In genomic region chr1:223887724-223888428, GRCh38 we compare ENCODE assay signal across 8 cellular contexts. TPM values are rescaled to one million over a fixed set of nuclear protein-coding genes. Genes with fewer than 3 reads are reported as not detected.
DNase-seq lines count a peak whose midpoint lies in the region; ATAC-seq and TF ChIP-seq lines count a peak whose summit lies in the region.

No MANE protein-coding gene starts in this region.

- no peaks in the 10 kb centered on the region for H3K36me3 Mint-ChIP-seq in GM23338 (ENCODE audit: low read depth)
- H3K36me3 Mint-ChIP-seq in stimulated activated memory B cell treated with anti-CD40 and anti-IgM and Interleukin-4, amounts not matched to agents 10 μg/mL and 1 μg/mL and 100 μg/mL, for 72 hours: no peaks in the 10 kb centered on the region

- no peaks in the 10 kb centered on the region for H4K20me1 ChIP-seq in GM23338 (replicated peaks; ENCODE audit: insufficient read depth)

- intact Hi-C loops in colonic mucosa (cut with DNase I): no loop called here

- no peaks in the 10 kb centered on the region for H3K9me3 ChIP-seq in colonic mucosa
- H3K9me3 ChIP-seq in BE2C: no peaks in the 10 kb centered on the region

- no peaks in the 10 kb centered on the region for H3K79me2 ChIP-seq in GM23338 (replicated peaks; ENCODE audit: insufficient read depth)

- no peak for ATAC-seq in GM23338
- ATAC-seq in foreskin keratinocyte: peak; percentile 96
- ATAC-seq in stimulated activated memory B cell treated with anti-CD40 and anti-IgM and Interleukin-4, amounts not matched to agents 10 μg/mL and 1 μg/mL and 100 μg/mL, for 72 hours: peak; percentile 61
- ATAC-seq in GM19455 (IDR thresholded peaks at IDR 0.05; ENCODE audit: unreplicated experiment): no peak

- H3K9me3 Mint-ChIP-seq in GM23338: no peaks in the 10 kb centered on the region
- H3K9me3 Mint-ChIP-seq in stimulated activated memory B cell treated with anti-CD40 and anti-IgM and Interleukin-4, amounts not matched to agents 10 μg/mL and 1 μg/mL and 100 μg/mL, for 72 hours: no peaks in the 10 kb centered on the region

- 0 out of 2 replicates have a peak, but pooled peaks cover 2% of the 10 kb centered on the region for H3K9me2 ChIP-seq in GM23338 (ENCODE audit: insufficient read depth)

- no peak overlapping the region for H3K27ac ChIP-seq in GM23338 (ENCODE audit: low read depth)
- H3K27ac ChIP-seq in foreskin keratinocyte: peak overlapping the region; percentile 94
- no peak overlapping the region for H3K27ac ChIP-seq in colonic mucosa

- no peak overlapping the region for H3K4me3 Mint-ChIP-seq in GM23338
- H3K4me3 Mint-ChIP-seq in stimulated activated memory B cell treated with anti-CD40 and anti-IgM and Interleukin-4, amounts not matched to agents 10 μg/mL and 1 μg/mL and 100 μg/mL, for 72 hours: no peak overlapping the region

- H3K27me3 Mint-ChIP-seq in GM23338 (ENCODE audit: insufficient read depth, low read depth, poor library complexity): peaks cover 2% of the 10 kb centered on the region
- no peaks in the 10 kb centered on the region for H3K27me3 Mint-ChIP-seq in stimulated activated memory B cell treated with anti-CD40 and anti-IgM and Interleukin-4, amounts not matched to agents 10 μg/mL and 1 μg/mL and 100 μg/mL, for 72 hours

- no peaks in the 10 kb centered on the region for H3K4me1 ChIP-seq in GM23338 (ENCODE audit: insufficient read depth)
- peaks cover 12% of the 10 kb centered on the region for H3K4me1 ChIP-seq in foreskin keratinocyte
- no peaks in the 10 kb centered on the region for H3K4me1 ChIP-seq in colonic mucosa
- no peaks in the 10 kb centered on the region for H3K4me1 ChIP-seq in BE2C

- DNase-seq in GM23338 (ENCODE audit: low spot score): no peak
- DNase-seq in RKO (ENCODE audit: low spot score): peak; percentile 100
- peak; percentile 98 to 100 for DNase-seq in foreskin keratinocyte
- DNase-seq in colonic mucosa: no peak
- no peak for DNase-seq in BE2C
- DNase-seq in activated T-cell treated with anti-CD3 and anti-CD28 coated beads, Interleukin-2, amount 50 U/mL, for 1 hour: no peak

- peak overlapping the region; percentile 43; the same call in 1 of the 2 replicates for H2AFZ ChIP-seq in GM23338

- TF ChIP-seq CTCF in GM23338 (conservative IDR thresholded peaks at IDR 0.05; ENCODE audit: low read depth in 2 of 2): no peak
- no peak for TF ChIP-seq CTCF in foreskin keratinocyte (conservative IDR thresholded peaks at IDR 0.05)
- TF ChIP-seq CTCF in colonic mucosa (IDR thresholded peaks at IDR 0.05): no peak
- no peak for TF ChIP-seq CTCF in BE2C (IDR thresholded peaks at IDR 0.05; ENCODE audit: low read depth, low read length)

- H3K27me3 ChIP-seq in GM23338 (ENCODE audit: insufficient read depth) (no peaks in the 10 kb centered on the region), foreskin keratinocyte (no peaks in the 10 kb centered on the region), colonic mucosa (no peaks in the 10 kb centered on the region), BE2C (no peaks in the 10 kb centered on the region)

- H3K4me3 ChIP-seq in GM23338 (no peak overlapping the region), colonic mucosa (no peak overlapping the region), BE2C (ENCODE audit: low read depth, low read length) (no peak overlapping the region)

- no peaks in the 10 kb centered on the region for H3F3A ChIP-seq in GM23338 (replicated peaks; ENCODE audit: low read depth)

- H3K9ac ChIP-seq in colonic mucosa (ENCODE audit: low read depth in 2 of 2, low read length in 2 of 2): no peak overlapping the region

- H3K27ac Mint-ChIP-seq in GM23338: no peak overlapping the region
- H3K27ac Mint-ChIP-seq in stimulated activated memory B cell treated with anti-CD40 and anti-IgM and Interleukin-4, amounts not matched to agents 10 μg/mL and 1 μg/mL and 100 μg/mL, for 72 hours: no peak overlapping the region

- H3K4me1 Mint-ChIP-seq in GM23338: peaks cover 7% of the 10 kb centered on the region; the same call in 2 of the 3 replicates
- H3K4me1 Mint-ChIP-seq in stimulated activated memory B cell treated with anti-CD40 and anti-IgM and Interleukin-4, amounts not matched to agents 10 μg/mL and 1 μg/mL and 100 μg/mL, for 72 hours: no peaks in the 10 kb centered on the region

- no peak overlapping the region for H3K4me2 ChIP-seq in GM23338

- no peaks in the 10 kb centered on the region for H3K36me3 ChIP-seq in GM23338 (ENCODE audit: insufficient read depth)
- H3K36me3 ChIP-seq in colonic mucosa: no peaks in the 10 kb centered on the region
- no peaks in the 10 kb centered on the region for H3K36me3 ChIP-seq in BE2C

TF ChIP-seq in GM23338, 12 proteins besides CTCF, POLR2A, EP300 and RAD21 (continues in another document):
- TF ChIP-seq REST (IDR thresholded peaks at IDR 0.05; ENCODE audit: unreplicated experiment) (no peak), EZH2phosphoT487 (IDR thresholded peaks at IDR 0.05; ENCODE audit: unreplicated experiment) (no peak), NANOG (IDR thresholded peaks at IDR 0.05; ENCODE audit: borderline replicate concordance) (no peak)

RNA-seq across cellular contexts. Expression of gene TP53BP2, which starts 42.1 kb away (rescaled TPM):
- total RNA-seq in GM23338 (2014; rRNA removed; shearing (Covaris generic)): 32.9 and 33.9 TPM in 2 replicates
- polyA plus RNA-seq in GM23338 (2016; fragmentation: Nextera tagmentation; extraction: Ambion mirVana): 7.8 and 10.1 TPM in 2 replicates
- total RNA-seq in foreskin keratinocyte: 16.8 TPM in 2 replicates
- polyA plus RNA-seq in foreskin keratinocyte: 4.2 and 5.6 TPM in 2 replicates
- 10 to 100 TPM; 28.8 to 39.6 TPM for total RNA-seq in colonic mucosa
- polyA plus RNA-seq in BE2C (2012; ENCODE audit: insufficient read depth, insufficient read length, low read depth): 16.3 TPM

Comparison
In these comparisons a context has a peak if more than half of its experiments do, and no peak if none do; other contexts are left out.
1. ATAC-seq: peak in foreskin keratinocyte (single experiment) and stimulated activated memory B cell treated with anti-CD40 and anti-IgM and Interleukin-4, amounts not matched to agents 10 μg/mL and 1 μg/mL and 100 μg/mL, for 72 hours (single experiment); none in GM23338 (single experiment) and GM19455 (single experiment).
2. DNase-seq: peak in RKO (single experiment) and foreskin keratinocyte (2 of 2); none in GM23338 (single experiment), colonic mucosa (single experiment), BE2C (single experiment) and activated T-cell treated with anti-CD3 and anti-CD28 coated beads, Interleukin-2, amount 50 U/mL, for 1 hour (single experiment).